26 cellular contexts compared by ENCODE assay signal in genomic region chr7:151504715-151505326, GRCh38. TPM values are rescaled to one million over a fixed set of nuclear protein-coding genes. Genes with fewer than 3 reads are reported as not detected.
DNase-seq lines count a peak whose midpoint lies in the region; ATAC-seq, FAIRE-seq and TF ChIP-seq lines count a peak whose summit lies in the region.
"Had no signal": no experiment of that assay in that cellular context is flagged by ENCODE, and none has a peak within 500 bp of the region (broad histone marks: within the 10 kb centered on the region; RNA-seq: fewer than 3 reads in every experiment).

No MANE protein-coding gene starts in this region.

- in situ Hi-C loops in transverse colon (cut with MboI; ENCODE audit: low pct_ligation_motif_present in 1 of 4, low pct_unique_long_range_greater_than_20kb in 1 of 4, low sequenced_read_pairs in 3 of 4) = no loop called here

- no peak for DNase-seq in right atrium auricular region (ENCODE audit: low spot score)
- DNase-seq in left ventricle myocardium superior = no peak
- no peak for DNase-seq in chondrocyte (ENCODE audit: low spot score)
- DNase-seq in keratinocyte (ENCODE audit: low read depth, low spot score) = no peak
- no peak for DNase-seq in transverse colon
- DNase-seq in left lung = no peak
- DNase-seq in activated CD4-positive, alpha-beta T cell treated with anti-CD3 and anti-CD28 coated beads, Interleukin-2, amount 50 U/mL, for 48 hours = no peak
- DNase-seq: activated CD4-positive, alpha-beta T cell treated with anti-CD3 and anti-CD28 coated beads for 1 hour; activated CD8-positive, alpha-beta T cell treated with anti-CD3 and anti-CD28 coated beads for 36 hours; BE2C; GF-D8; H7; left cardiac atrium; mesenchymal stem cell; NCI-H1105; NCI-H187 treated with DMSO at 0.1 percent for 48 hours; SK-N-SH; T-helper 17 cell had no signal

- no peaks in the 10 kb centered on the region for H3K27me3 Mint-ChIP-seq in chondrocyte (ENCODE audit: low read depth)
- H3K27me3 Mint-ChIP-seq: activated CD8-positive, alpha-beta T cell treated with anti-CD3 and anti-CD28 coated beads for 36 hours; central memory CD8-positive, alpha-beta T cell; IgD-negative memory B cell; stimulated activated naive CD8-positive, alpha-beta T cell treated with anti-CD3 and anti-CD28 coated beads, Interleukin-15, Interleukin-2, amounts not matched to agents 100 ng/mL and 50 ng/mL, for 24 hours; T-helper 17 cell had no signal

- FAIRE-seq in keratinocyte (lab: Jason Lieb, UNC) = no peak
- FAIRE-seq: endothelial cell of umbilical vein had no signal

- no peak overlapping the region for H3K4me2 ChIP-seq in keratinocyte (ENCODE audit: control insufficient read depth, extremely low read depth, insufficient read depth, low read depth, low read length)
- H3K4me2 ChIP-seq: SK-N-SH had no signal

- TF ChIP-seq POLR2A in transverse colon (IDR thresholded peaks at IDR 0.05) = no peak

- TF ChIP-seq CTCF in right atrium auricular region (IDR thresholded peaks at IDR 0.05) (no peak), chondrocyte (IDR thresholded peaks at IDR 0.05) (no peak), keratinocyte (optimal IDR thresholded peaks at IDR 0.05 in 1 of 3, IDR thresholded peaks at IDR 0.05 in 1 of 3, conservative IDR thresholded peaks at IDR 0.05 in 1 of 3; ENCODE audit: extremely low read depth in 1 of 3, insufficient read depth in 2 of 3, low read length in 3 of 3) (no peak), transverse colon (IDR thresholded peaks at IDR 0.05) (no peak), left lung (IDR thresholded peaks at IDR 0.05) (no peak)

- peaks cover 2% of the 10 kb centered on the region for H3K36me3 Mint-ChIP-seq in chondrocyte (ENCODE audit: low read depth)

- H3K4me3 Mint-ChIP-seq in chondrocyte (ENCODE audit: unreplicated experiment) = no peak overlapping the region
- H3K4me3 Mint-ChIP-seq: activated CD8-positive, alpha-beta T cell treated with anti-CD3 and anti-CD28 coated beads for 36 hours; central memory CD8-positive, alpha-beta T cell; IgD-negative memory B cell; stimulated activated naive CD8-positive, alpha-beta T cell treated with anti-CD3 and anti-CD28 coated beads, Interleukin-15, Interleukin-2, amounts not matched to agents 100 ng/mL and 50 ng/mL, for 24 hours; T-helper 17 cell had no signal

- H3K4me3 ChIP-seq in right atrium auricular region (no peak overlapping the region), keratinocyte (ENCODE audit: control insufficient read depth in 2 of 3, extremely low read depth in 1 of 3, insufficient read depth in 2 of 3, low read depth in 1 of 3, low read length in 3 of 3) (no peak overlapping the region), transverse colon (no peak overlapping the region), left lung (no peak overlapping the region)
- H3K4me3 ChIP-seq: prostate gland, tibial artery had no signal

- no peak for TF ChIP-seq EP300 in transverse colon (IDR thresholded peaks at IDR 0.05; ENCODE audit: low read depth)

- H3K27me3 ChIP-seq in right atrium auricular region = no peaks in the 10 kb centered on the region
- H3K27me3 ChIP-seq in keratinocyte (ENCODE audit: control insufficient read depth, extremely low read depth, insufficient read depth, low read length) = no peaks in the 10 kb centered on the region
- no peaks in the 10 kb centered on the region for H3K27me3 ChIP-seq in transverse colon
- H3K27me3 ChIP-seq in left lung = no peaks in the 10 kb centered on the region
- H3K27me3 ChIP-seq: BE2C, neutrophil, tibial artery had no signal

- H3K4me1 ChIP-seq in right atrium auricular region = peaks cover 0 to 51% of the 10 kb centered on the region in 2 donors
- H3K4me1 ChIP-seq in keratinocyte (ENCODE audit: control insufficient read depth, extremely low read depth, insufficient read depth, low read length) = peaks cover 38% of the 10 kb centered on the region
- H3K4me1 ChIP-seq in transverse colon = peaks cover 4 to 50% (median 20%) of the 10 kb centered on the region in 4 donors
- peaks cover 18 to 61% of the 10 kb centered on the region in 2 donors for H3K4me1 ChIP-seq in left lung
- H3K4me1 ChIP-seq: BE2C had no signal

- H3K36me3 ChIP-seq in right atrium auricular region = no peaks in the 10 kb centered on the region
- no peaks in the 10 kb centered on the region for H3K36me3 ChIP-seq in keratinocyte (ENCODE audit: control insufficient read depth in 2 of 2, extremely low read depth in 1 of 2, insufficient read depth in 2 of 2, low read length in 2 of 2)
- H3K36me3 ChIP-seq in transverse colon = no peaks in the 10 kb centered on the region
- no peaks in the 10 kb centered on the region for H3K36me3 ChIP-seq in left lung
- H3K36me3 ChIP-seq: neutrophil, prostate gland, tibial artery had no signal

- peaks cover 1% of the 10 kb centered on the region for H3K9me1 ChIP-seq in keratinocyte (ENCODE audit: control insufficient read depth, extremely low read depth, insufficient read depth, low read length)

- H3K4me1 Mint-ChIP-seq in chondrocyte (ENCODE audit: low read depth) = peaks cover 69% of the 10 kb centered on the region

- peaks cover 12% of the 10 kb centered on the region for H4K20me1 ChIP-seq in keratinocyte (ENCODE audit: control insufficient read depth, extremely low read depth, insufficient read depth, low read length)

- dilution Hi-C loops in keratinocyte (cut with MboI; ENCODE audit: extremely low pct_ligation_motif_present, low sequenced_read_pairs) = no loop called here

- no peak overlapping the region for H2AFZ ChIP-seq in keratinocyte (ENCODE audit: control insufficient read depth, low read length)

- peaks cover 99% of the 10 kb centered on the region for H3K79me2 ChIP-seq in keratinocyte (ENCODE audit: control insufficient read depth, insufficient read depth, low read length)

- H3K27ac ChIP-seq in right atrium auricular region = peak overlapping the region; percentile 28 to 30
- H3K27ac ChIP-seq in keratinocyte (ENCODE audit: control insufficient read depth, insufficient read depth, low read length) = peak overlapping the region; percentile 59
- peak overlapping the region; percentile 18 to 70 (median 41) for H3K27ac ChIP-seq in transverse colon
- H3K27ac ChIP-seq in left lung = no peak overlapping the region
- H3K27ac ChIP-seq: prostate gland had no signal

- H3K27ac Mint-ChIP-seq in chondrocyte (ENCODE audit: unreplicated experiment) = peak overlapping the region; percentile 24
- H3K27ac Mint-ChIP-seq: activated CD8-positive, alpha-beta T cell treated with anti-CD3 and anti-CD28 coated beads for 36 hours; stimulated activated naive CD8-positive, alpha-beta T cell treated with anti-CD3 and anti-CD28 coated beads, Interleukin-15, Interleukin-2, amounts not matched to agents 100 ng/mL and 50 ng/mL, for 24 hours; T-helper 17 cell had no signal

- H3K9ac ChIP-seq in keratinocyte (ENCODE audit: control insufficient read depth, extremely low read depth, insufficient read depth, low read length) = no peak overlapping the region
- H3K9ac ChIP-seq: SK-N-SH had no signal

- 69 to 76% methylated on average over 4 of the region's 4 CpGs for WGBS in transverse colon (ENCODE audit: low coverage in 1 of 2), 2 donors

- intact Hi-C loops in left ventricle myocardium superior (cut with micrococcal nuclease) (no loop called here), transverse colon (cut with DNase I; ENCODE audit: low total_unique reads) (no loop called here), left lung (cut with DNase I) (no loop called here)

- no peaks in the 10 kb centered on the region for H3K9me3 ChIP-seq in right atrium auricular region
- no peaks in the 10 kb centered on the region for H3K9me3 ChIP-seq in keratinocyte (ENCODE audit: control insufficient read depth, low read depth, low read length)
- no peaks in the 10 kb centered on the region for H3K9me3 ChIP-seq in transverse colon
- H3K9me3 ChIP-seq in left lung = no peaks in the 10 kb centered on the region
- H3K9me3 ChIP-seq: BE2C, neutrophil, prostate gland, SK-N-SH, tibial artery had no signal

- no peaks in the 10 kb centered on the region for H3K9me3 Mint-ChIP-seq in chondrocyte (ENCODE audit: low read depth)
- H3K9me3 Mint-ChIP-seq: activated CD8-positive, alpha-beta T cell treated with anti-CD3 and anti-CD28 coated beads for 36 hours; central memory CD8-positive, alpha-beta T cell; IgD-negative memory B cell; stimulated activated naive CD8-positive, alpha-beta T cell treated with anti-CD3 and anti-CD28 coated beads, Interleukin-15, Interleukin-2, amounts not matched to agents 100 ng/mL and 50 ng/mL, for 24 hours had no signal

- ATAC-seq in left ventricle myocardium superior (no peak), left lung (no peak), HG03045 (IDR thresholded peaks at IDR 0.05; ENCODE audit: unreplicated experiment) (no peak)
- ATAC-seq: T-helper 17 cell had no signal

RNA-seq across cellular contexts. Expression of gene RHEB, which starts 14.9 kb away (rescaled TPM):
- total RNA-seq in right atrium auricular region (100 to 1,000 TPM in 1 of 2 donors, 10 to 100 TPM in 1; 77.9 to 128 TPM), left ventricle myocardium superior (116 TPM), chondrocyte (111 to 126 TPM (median 123 TPM) in 3 replicates), transverse colon (10 to 100 TPM; 12.7 to 70.5 (median 42.8) TPM), left lung (100 to 1,000 TPM; 103 to 109 TPM)
- 67.2 to 138 TPM (median 69.4 TPM) in 3 replicates for polyA plus RNA-seq in keratinocyte
- 143 TPM for polyA plus RNA-seq in keratinocyte (2011; ENCODE audit: low read depth)
- polyA plus RNA-seq in keratinocyte (2011; cell fraction: cytosol; rRNA removed) = 73.9 and 121 TPM in 2 replicates
- polyA plus RNA-seq in keratinocyte (2011; cell fraction: nucleus; rRNA removed) = 38.5 and 58.5 TPM in 2 replicates
- 75.8 and 112 TPM in 2 replicates for polyA plus RNA-seq in keratinocyte (2012; ENCODE audit: low replicate concordance)
- 6.7 to 17.2 TPM (median 12.1 TPM) in 3 replicates for polyA minus RNA-seq in keratinocyte
- polyA minus RNA-seq in keratinocyte (2011; cell fraction: cytosol; rRNA and poly(A)+ RNA removed) = 42.4 TPM
- 9.7 and 18.8 TPM in 2 replicates for polyA minus RNA-seq in keratinocyte (2011; cell fraction: nucleus; rRNA and poly(A)+ RNA removed)

Comparison
In these comparisons a context has a peak if more than half of its experiments do, and no peak if none do; other contexts are left out.
1. H3K27ac ChIP-seq: peak in right atrium auricular region (2 of 2), keratinocyte (single experiment) and transverse colon (4 of 4); none in left lung (0 of 2).